20 cellular contexts compared by ENCODE assay signal in genomic region chr12:112778400-112778799, GRCh38. TPM values are rescaled to one million over a fixed set of nuclear protein-coding genes. Genes with fewer than 3 reads are reported as not detected.
DNase-seq lines count a peak whose midpoint lies in the region; ATAC-seq and TF ChIP-seq lines count a peak whose summit lies in the region.
"Had no signal": no experiment of that assay in that cellular context is flagged by ENCODE, and none has a peak within 500 bp of the region (broad histone marks: within the 10 kb centered on the region; RNA-seq: fewer than 3 reads in every experiment).

No MANE protein-coding gene starts in this region.

- no peaks in the 10 kb centered on the region for H4K20me1 ChIP-seq in GM23338 (replicated peaks; ENCODE audit: insufficient read depth)
- H4K20me1 ChIP-seq: BLaER1 had no signal

- 0 out of 2 replicates have a peak overlapping the region, but pooled peaks have one; percentile 29 for H3K4me2 ChIP-seq in GM23338
- H3K4me2 ChIP-seq: BLaER1 had no signal

- peaks cover 36% of the 10 kb centered on the region for H3K4me1 Mint-ChIP-seq in GM23338
- H3K4me1 Mint-ChIP-seq in natural killer cell treated with Interleukin-12 subunit alpha and Interleukin-12 subunit beta and Interleukin-15 and Interleukin-18, amount 100 ng/mL, for 72 hours (ENCODE audit: low read depth in 2 of 2) = no peaks in the 10 kb centered on the region
- H3K4me1 Mint-ChIP-seq: CD14-positive monocyte; CD4-positive, alpha-beta memory T cell had no signal

- ATAC-seq in GM23338 (no peak), HG03045 (IDR thresholded peaks at IDR 0.05; ENCODE audit: unreplicated experiment) (no peak)
- ATAC-seq in natural killer cell treated with Interleukin-12 subunit alpha and Interleukin-12 subunit beta and Interleukin-15 and Interleukin-18, amount 100 ng/mL, for 72 hours = no peak

- no peak overlapping the region for H3K9ac ChIP-seq in HUES6 (ENCODE audit: low read length)
- H3K9ac ChIP-seq: BLaER1 had no signal

- no peak for TF ChIP-seq POLR2A in testis (IDR thresholded peaks at IDR 0.05)

- H3K27me3 Mint-ChIP-seq in GM23338 (ENCODE audit: insufficient read depth, low read depth, poor library complexity) = peaks cover 23% of the 10 kb centered on the region
- H3K27me3 Mint-ChIP-seq in natural killer cell treated with Interleukin-12 subunit alpha and Interleukin-12 subunit beta and Interleukin-15 and Interleukin-18, amount 100 ng/mL, for 72 hours = peaks cover 31 to 40% of the 10 kb centered on the region in 2 donors

- H3K27me3 ChIP-seq in GM23338 (ENCODE audit: insufficient read depth) (no peaks in the 10 kb centered on the region; the same call in 1 of the 2 replicates), HUES6 (ENCODE audit: control insufficient read depth, insufficient read depth, low read length) (no peaks in the 10 kb centered on the region), ectodermal cell (ENCODE audit: control insufficient read depth, insufficient read depth, low read length, poor library complexity, severe bottlenecking) (no peaks in the 10 kb centered on the region), testis (no peaks in the 10 kb centered on the region)
- H3K27me3 ChIP-seq: BLaER1 had no signal

- H3K36me3 ChIP-seq in GM23338 (ENCODE audit: insufficient read depth) (no peaks in the 10 kb centered on the region), HUES6 (ENCODE audit: control insufficient read depth, insufficient read depth, low read length) (no peaks in the 10 kb centered on the region), ectodermal cell (ENCODE audit: control insufficient read depth, insufficient read depth, low read length) (no peaks in the 10 kb centered on the region), testis (ENCODE audit: low read depth, missing control alignments) (no peaks in the 10 kb centered on the region)
- H3K36me3 ChIP-seq: BLaER1, HAP-1 had no signal

- DNase-seq in GM23338 (ENCODE audit: low spot score) = no peak
- DNase-seq in testis = peak; percentile 38
- DNase-seq in activated CD4-positive, alpha-beta T cell treated with anti-CD3 and anti-CD28 coated beads for 1 hour = no peak
- DNase-seq in natural killer cell treated with Interleukin-12 subunit alpha and Interleukin-12 subunit beta and Interleukin-15 and Interleukin-18, amount 100 ng/mL, for 72 hours (ENCODE audit: low spot score) = no peak
- DNase-seq: 8988T; CD4-positive, alpha-beta memory T cell; DMS153; DMS79; GDM1; GOT3 had no signal

- intact Hi-C loops in testis (cut with DNase I; ENCODE audit: low total_unique reads) = no loop called here

- H3F3A ChIP-seq in GM23338 (replicated peaks; ENCODE audit: low read depth) = 0 out of 2 replicates have a peak, but pooled peaks cover 2% of the 10 kb centered on the region

- H3K27ac ChIP-seq in GM23338 (ENCODE audit: low read depth) (peak overlapping the region; percentile 74), HUES6 (ENCODE audit: low read depth, low read length) (peak overlapping the region; percentile 77), ectodermal cell (ENCODE audit: insufficient read depth, low read depth, low read length, poor library complexity, severe bottlenecking) (peak overlapping the region; percentile 53), testis (no peak overlapping the region)
- H3K27ac ChIP-seq: BLaER1, HL-60 had no signal

- H3K9me2 ChIP-seq in GM23338 (ENCODE audit: insufficient read depth) = peaks cover 4% of the 10 kb centered on the region; the same call in 1 of the 2 replicates

- 0 out of 2 replicates have a peak overlapping the region, but pooled peaks have one; percentile 4 for H3K4me3 ChIP-seq in GM23338
- no peak overlapping the region for H3K4me3 ChIP-seq in HUES6 (ENCODE audit: low read depth, low read length)
- H3K4me3 ChIP-seq in ectodermal cell (ENCODE audit: insufficient read depth, low read depth, low read length) = no peak overlapping the region
- H3K4me3 ChIP-seq in testis = no peak overlapping the region
- H3K4me3 ChIP-seq: BLaER1, HAP-1 had no signal

- 0 out of 2 replicates have a peak, but pooled peaks cover 8% of the 10 kb centered on the region for H3K9me3 ChIP-seq in HUES6 (ENCODE audit: control insufficient read depth, insufficient read depth, low read depth, low read length)
- H3K9me3 ChIP-seq in ectodermal cell (ENCODE audit: control insufficient read depth, low read length) = no peaks in the 10 kb centered on the region
- no peaks in the 10 kb centered on the region for H3K9me3 ChIP-seq in testis
- H3K9me3 ChIP-seq: BLaER1, HAP-1 had no signal

- 58 to 64% methylated on average over 4 of the region's 4 CpGs for WGBS in ectodermal cell, 2 experiments
- 53 to 55% methylated on average over 4 of the region's 4 CpGs for WGBS in testis, 2 donors

- H2AFZ ChIP-seq in GM23338 = no peak overlapping the region

- no peaks in the 10 kb centered on the region; the same call in 2 of the 3 replicates for H3K36me3 Mint-ChIP-seq in GM23338 (ENCODE audit: low read depth)
- H3K36me3 Mint-ChIP-seq in natural killer cell treated with Interleukin-12 subunit alpha and Interleukin-12 subunit beta and Interleukin-15 and Interleukin-18, amount 100 ng/mL, for 72 hours = no peaks in the 10 kb centered on the region
- H3K36me3 Mint-ChIP-seq: CD14-positive monocyte; CD4-positive, alpha-beta memory T cell had no signal

- H3K4me1 ChIP-seq in GM23338 (ENCODE audit: insufficient read depth) (peaks cover 27% of the 10 kb centered on the region), HUES6 (ENCODE audit: control insufficient read depth, insufficient read depth, low read length) (peaks cover 20% of the 10 kb centered on the region), ectodermal cell (ENCODE audit: control insufficient read depth, insufficient read depth, low read length) (peaks cover 19% of the 10 kb centered on the region), testis (no peaks in the 10 kb centered on the region)
- H3K4me1 ChIP-seq: BLaER1, HAP-1 had no signal

- no peak for TF ChIP-seq CTCF in GM23338 (conservative IDR thresholded peaks at IDR 0.05; ENCODE audit: low read depth in 2 of 2)
- no peak for TF ChIP-seq CTCF in testis (IDR thresholded peaks at IDR 0.05)

- no peak overlapping the region for H3K27ac Mint-ChIP-seq in GM23338
- no peak overlapping the region for H3K27ac Mint-ChIP-seq in natural killer cell treated with Interleukin-12 subunit alpha and Interleukin-12 subunit beta and Interleukin-15 and Interleukin-18, amount 100 ng/mL, for 72 hours
- H3K27ac Mint-ChIP-seq: CD14-positive monocyte; CD4-positive, alpha-beta memory T cell had no signal

- peaks cover 6% of the 10 kb centered on the region for H3K9me3 Mint-ChIP-seq in GM23338
- no peaks in the 10 kb centered on the region for H3K9me3 Mint-ChIP-seq in natural killer cell treated with Interleukin-12 subunit alpha and Interleukin-12 subunit beta and Interleukin-15 and Interleukin-18, amount 100 ng/mL, for 72 hours
- H3K9me3 Mint-ChIP-seq: CD4-positive, alpha-beta memory T cell had no signal

- H3K79me2 ChIP-seq in GM23338 (replicated peaks; ENCODE audit: insufficient read depth) = no peaks in the 10 kb centered on the region

- H3K4me3 Mint-ChIP-seq in GM23338 = no peak overlapping the region
- no peak overlapping the region for H3K4me3 Mint-ChIP-seq in natural killer cell treated with Interleukin-12 subunit alpha and Interleukin-12 subunit beta and Interleukin-15 and Interleukin-18, amount 100 ng/mL, for 72 hours
- H3K4me3 Mint-ChIP-seq: CD14-positive monocyte; CD4-positive, alpha-beta memory T cell had no signal

TF ChIP-seq in GM23338, 12 proteins besides CTCF, POLR2A, EP300 and RAD21 (continues in another document):
- TF ChIP-seq ZNF114 (CRISPR knock-in tag; IDR thresholded peaks at IDR 0.05) (no peak), JUNB (IDR thresholded peaks at IDR 0.05; ENCODE audit: unreplicated experiment) (no peak)
- TF ChIP-seq, protein P1, sequence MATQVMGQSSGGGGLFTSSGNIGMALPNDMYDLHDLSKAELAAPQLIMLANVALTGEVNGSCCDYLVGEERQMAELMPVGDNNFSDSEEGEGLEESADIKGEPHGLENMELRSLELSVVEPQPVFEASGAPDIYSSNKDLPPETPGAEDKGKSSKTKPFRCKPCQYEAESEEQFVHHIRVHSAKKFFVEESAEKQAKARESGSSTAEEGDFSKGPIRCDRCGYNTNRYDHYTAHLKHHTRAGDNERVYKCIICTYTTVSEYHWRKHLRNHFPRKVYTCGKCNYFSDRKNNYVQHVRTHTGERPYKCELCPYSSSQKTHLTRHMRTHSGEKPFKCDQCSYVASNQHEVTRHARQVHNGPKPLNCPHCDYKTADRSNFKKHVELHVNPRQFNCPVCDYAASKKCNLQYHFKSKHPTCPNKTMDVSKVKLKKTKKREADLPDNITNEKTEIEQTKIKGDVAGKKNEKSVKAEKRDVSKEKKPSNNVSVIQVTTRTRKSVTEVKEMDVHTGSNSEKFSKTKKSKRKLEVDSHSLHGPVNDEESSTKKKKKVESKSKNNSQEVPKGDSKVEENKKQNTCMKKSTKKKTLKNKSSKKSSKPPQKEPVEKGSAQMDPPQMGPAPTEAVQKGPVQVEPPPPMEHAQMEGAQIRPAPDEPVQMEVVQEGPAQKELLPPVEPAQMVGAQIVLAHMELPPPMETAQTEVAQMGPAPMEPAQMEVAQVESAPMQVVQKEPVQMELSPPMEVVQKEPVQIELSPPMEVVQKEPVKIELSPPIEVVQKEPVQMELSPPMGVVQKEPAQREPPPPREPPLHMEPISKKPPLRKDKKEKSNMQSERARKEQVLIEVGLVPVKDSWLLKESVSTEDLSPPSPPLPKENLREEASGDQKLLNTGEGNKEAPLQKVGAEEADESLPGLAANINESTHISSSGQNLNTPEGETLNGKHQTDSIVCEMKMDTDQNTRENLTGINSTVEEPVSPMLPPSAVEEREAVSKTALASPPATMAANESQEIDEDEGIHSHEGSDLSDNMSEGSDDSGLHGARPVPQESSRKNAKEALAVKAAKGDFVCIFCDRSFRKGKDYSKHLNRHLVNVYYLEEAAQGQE (IDR thresholded peaks at IDR 0.05; ENCODE audit: unreplicated experiment) = no peak
- TF ChIP-seq, protein P2, sequence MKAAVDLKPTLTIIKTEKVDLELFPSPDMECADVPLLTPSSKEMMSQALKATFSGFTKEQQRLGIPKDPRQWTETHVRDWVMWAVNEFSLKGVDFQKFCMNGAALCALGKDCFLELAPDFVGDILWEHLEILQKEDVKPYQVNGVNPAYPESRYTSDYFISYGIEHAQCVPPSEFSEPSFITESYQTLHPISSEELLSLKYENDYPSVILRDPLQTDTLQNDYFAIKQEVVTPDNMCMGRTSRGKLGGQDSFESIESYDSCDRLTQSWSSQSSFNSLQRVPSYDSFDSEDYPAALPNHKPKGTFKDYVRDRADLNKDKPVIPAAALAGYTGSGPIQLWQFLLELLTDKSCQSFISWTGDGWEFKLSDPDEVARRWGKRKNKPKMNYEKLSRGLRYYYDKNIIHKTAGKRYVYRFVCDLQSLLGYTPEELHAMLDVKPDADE (IDR thresholded peaks at IDR 0.05) = no peak

RNA-seq across cellular contexts. Expression of gene RPH3A, which starts 13.1 kb away (rescaled TPM):
- total RNA-seq in GM23338 (2014; rRNA removed; shearing (Covaris generic)) = 0.03 and 0.31 TPM in 2 replicates
- polyA plus RNA-seq in GM23338 (2016; fragmentation: Nextera tagmentation; extraction: Ambion mirVana) (0.21 TPM in 1 of 2 replicates, not detected in the other), testis (ENCODE audit: insufficient read depth, low read depth, low replicate concordance) (2.2 TPM)
- polyA plus RNA-seq in ectodermal cell (2013, experiment 1 of 4) = 0.48 TPM
- polyA plus RNA-seq in ectodermal cell (2013, experiment 2 of 4) = 0.12 TPM
- polyA plus RNA-seq in ectodermal cell (2013, experiment 3 of 4) = 0.16 TPM
- not detected for polyA plus RNA-seq in ectodermal cell (2013, experiment 4 of 4)
- total RNA-seq in testis = 1 to 10 TPM; 2.4 to 5.6 TPM
- not detected for total RNA-seq in natural killer cell treated with Interleukin-12 subunit alpha and Interleukin-12 subunit beta and Interleukin-15 and Interleukin-18, amount 100 ng/mL, for 72 hours
- total RNA-seq: CD4-positive, alpha-beta memory T cell; Daoy; HT1080 had no signal
- polyA plus RNA-seq: AG04450; CD4-positive, alpha-beta memory T cell had no signal

Comparison
In these comparisons a context has a peak if more than half of its experiments do, and no peak if none do; other contexts are left out.
1. H3K27ac ChIP-seq: peak in GM23338 (single experiment), HUES6 (single experiment) and ectodermal cell (single experiment); none in testis (0 of 2).